Comparison of ENCODE assay signal across 32 cellular contexts in the genomic region with DNA sequence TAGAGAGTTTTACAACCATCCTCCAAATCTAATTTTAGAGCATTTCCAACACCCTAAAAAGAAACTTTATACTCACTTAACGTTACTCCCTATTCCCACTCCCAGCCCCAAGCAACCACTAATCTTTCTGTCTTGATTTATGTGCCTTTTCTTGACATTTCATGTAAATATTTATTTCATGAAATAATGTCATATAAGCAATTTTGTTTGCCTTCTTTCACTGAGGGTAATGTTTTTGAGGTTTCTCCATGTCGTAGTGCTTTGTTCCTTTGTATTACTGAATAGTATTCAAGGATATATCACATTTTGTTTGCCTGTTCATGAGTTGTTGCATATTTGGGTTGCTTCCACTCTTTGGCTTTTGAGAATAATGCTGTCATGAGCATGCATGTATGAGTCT.
"Had no signal": no experiment of that assay in that cellular context is flagged by ENCODE, and none has a peak within 500 bp of the region (broad histone marks: within the 10 kb centered on the region; RNA-seq: fewer than 3 reads in every experiment).

No MANE protein-coding gene starts in this region.

- H3K4me3 ChIP-seq: adrenal gland, body of pancreas, breast epithelium had no signal

- DNase-seq: activated B cell treated with CpG ODN at 0.5 μM for 24 hours; activated CD4-positive, alpha-beta memory T cell treated with anti-CD3 and anti-CD28 coated beads for 36 hours; activated CD4-positive, alpha-beta T cell treated with anti-CD3 and anti-CD28 coated beads for 4 hours; activated CD4-positive, alpha-beta T cell treated with anti-CD3 and anti-CD28 coated beads, Interleukin-2, amount 10 ng/mL, durations not matched to agents 24 days and 14 days; activated CD4-positive, alpha-beta T cell treated with anti-CD3 and anti-CD28 coated beads, Interleukin-2, amount 50 U/mL, for 1 hour; activated CD4-positive, alpha-beta T cell treated with anti-CD3 and anti-CD28 coated beads, Interleukin-2, amount 50 U/mL, for 4 hours; activated CD4-positive, CD25-positive, alpha-beta regulatory T cell treated with anti-CD3 and anti-CD28 coated beads, Interleukin-2, amount 50 U/mL, for 72 hours; activated CD8-positive, alpha-beta memory T cell treated with anti-CD3 and anti-CD28 coated beads, Interleukin-2, amount 50 U/mL, for 4 hours; activated CD8-positive, alpha-beta T cell treated with anti-CD3 and anti-CD28 coated beads for 36 hours; activated effector memory CD4-positive, alpha-beta T cell treated with anti-CD3 and anti-CD28 coated beads, Interleukin-2, amount 50 U/mL, for 16 hours; activated gamma-delta T cell treated with Interleukin-2 at 50 U/mL for 16 hours; activated naive CD4-positive, alpha-beta T cell; activated naive CD4-positive, alpha-beta T cell treated with anti-CD3 and anti-CD28 coated beads for 36 hours; activated naive CD4-positive, alpha-beta T cell treated with anti-CD3 and anti-CD28 coated beads, Interleukin-2, amount 50 U/mL, for 16 hours; activated naive CD8-positive, alpha-beta T cell treated with anti-CD3 and anti-CD28 coated beads for 36 hours; activated T-cell treated with anti-CD3 and anti-CD28 coated beads for 4 hours; activated T-cell treated with anti-CD3 and anti-CD28 coated beads, Interleukin-2, amount 50 U/mL, for 1 hour; activated T-cell treated with anti-CD3 and anti-CD28 coated beads, Interleukin-2, amount 50 U/mL, for 4 hours; activated T-cell treated with anti-CD3 and anti-CD28 coated beads, Interleukin-2, amount 50 U/mL, for 72 hours; adrenal gland; amniotic stem cell; aorta; body of pancreas; brain microvascular endothelial cell; central memory CD4-positive, alpha-beta T cell; T-helper 2 cell; T-helper 9 cell had no signal

- H3K27ac ChIP-seq: adrenal gland, body of pancreas, brain microvascular endothelial cell, breast epithelium had no signal

- H3K36me3 ChIP-seq: adrenal gland, brain microvascular endothelial cell, breast epithelium had no signal

- H3K9me3 ChIP-seq: adrenal gland, body of pancreas, breast epithelium had no signal

- H3K27me3 ChIP-seq: body of pancreas, brain microvascular endothelial cell, breast epithelium had no signal

- H3K4me1 ChIP-seq: adrenal gland, breast epithelium had no signal

- FAIRE-seq: astrocyte, TTC549 had no signal

- ATAC-seq: activated CD8-positive, alpha-beta T cell treated with anti-CD3 and anti-CD28 coated beads for 36 hours; activated naive CD4-positive, alpha-beta T cell treated with anti-CD3 and anti-CD28 coated beads, Interleukin-2, amount 50 U/mL, for 72 hours; activated T-cell treated with anti-CD3 and anti-CD28 coated beads, Interleukin-2, amount 50 U/mL, for 4 hours; activated T-cell treated with anti-CD3 and anti-CD28 coated beads, Interleukin-2, amount 50 U/mL, for 72 hours; activated T-helper 17 cell treated with anti-CD3 and anti-CD28 coated beads, Interleukin-2, amount 50 U/mL, for 72 hours; body of pancreas had no signal
